ENCODE assay signal across 1 cellular context in genomic region chr9:136119259-136120118, GRCh38.
TF ChIP-seq lines count a peak whose summit lies in the region.

No MANE protein-coding gene starts in this region.

TF ChIP-seq in HepG2, 621 proteins besides CTCF, POLR2A, EP300 and RAD21 (continued from another document and continues in another):
- TF ChIP-seq JUN (CRISPR knock-in tag; IDR thresholded peaks at IDR 0.05) (peak; percentile 5; the same call in 1 of the 2 replicates), HIC2 (CRISPR knock-in tag; IDR thresholded peaks at IDR 0.05; ENCODE audit: low read depth) (peak; percentile 82), SRSF1 (optimal IDR thresholded peaks at IDR 0.05; ENCODE audit: low read depth, low read length) (peak; percentile 72), CC2D1A (CRISPR knock-in tag; IDR thresholded peaks at IDR 0.05) (no peak), ZMAT3 (CRISPR knock-in tag; conservative IDR thresholded peaks at IDR 0.05) (peak; percentile 47; the same call in 1 of the 2 replicates), ZBTB49 (CRISPR knock-in tag; IDR thresholded peaks at IDR 0.05; ENCODE audit: borderline replicate concordance) (no peak), WIZ (CRISPR knock-in tag; IDR thresholded peaks at IDR 0.05) (no peak; the same call in 1 of the 2 replicates), ZUFSP (CRISPR knock-in tag; IDR thresholded peaks at IDR 0.05; ENCODE audit: borderline replicate concordance) (no peak), ZNF589 (CRISPR knock-in tag; conservative IDR thresholded peaks at IDR 0.05) (peak; percentile 18; the same call in 1 of the 2 replicates), ZBTB8A (CRISPR knock-in tag; IDR thresholded peaks at IDR 0.05; ENCODE audit: borderline replicate concordance, low read depth) (no peak), ATAD3A (CRISPR knock-in tag; IDR thresholded peaks at IDR 0.05) (no peak), MAX (IDR thresholded peaks at IDR 0.05) (peak; percentile 74), THRA (CRISPR knock-in tag; IDR thresholded peaks at IDR 0.05; ENCODE audit: borderline replicate concordance) (0 out of 2 replicates have a peak, but pooled peaks have one; percentile 20), SRSF9 (IDR thresholded peaks at IDR 0.05; ENCODE audit: borderline replicate concordance, insufficient read depth, low read depth, low read length, poor library complexity, severe bottlenecking) (no peak), MTA1 (CRISPR knock-in tag; IDR thresholded peaks at IDR 0.05; ENCODE audit: borderline replicate concordance) (no peak), USF2 (IDR thresholded peaks at IDR 0.05; ENCODE audit: low read depth, low read length) (no peak), USF2 (CRISPR knock-in tag; IDR thresholded peaks at IDR 0.05; ENCODE audit: borderline replicate concordance) (no peak), RARG (CRISPR knock-in tag; IDR thresholded peaks at IDR 0.05; ENCODE audit: low read depth) (0 out of 2 replicates have a peak, but pooled peaks have one; percentile 31), ZNF615 (CRISPR knock-in tag; IDR thresholded peaks at IDR 0.05; ENCODE audit: borderline replicate concordance) (no peak), ELF4 (CRISPR knock-in tag; IDR thresholded peaks at IDR 0.05; ENCODE audit: borderline replicate concordance) (no peak), RERE (CRISPR knock-in tag; IDR thresholded peaks at IDR 0.05; ENCODE audit: low read depth) (no peak), ZFX (CRISPR knock-in tag; IDR thresholded peaks at IDR 0.05; ENCODE audit: low read depth) (peak; percentile 78), NFIB (CRISPR knock-in tag; IDR thresholded peaks at IDR 0.05; ENCODE audit: borderline replicate concordance) (no peak), ZNF704 (CRISPR knock-in tag; IDR thresholded peaks at IDR 0.05; ENCODE audit: borderline replicate concordance) (no peak), FOXA1 (IDR thresholded peaks at IDR 0.05) (no peak), FOXA1 (CRISPR knock-in tag; IDR thresholded peaks at IDR 0.05) (0 out of 2 replicates have a peak, but pooled peaks have one; percentile 9), NFE2 (CRISPR knock-in tag; IDR thresholded peaks at IDR 0.05) (no peak), FOXK2 (IDR thresholded peaks at IDR 0.05) (no peak), BORCS8-MEF2B (CRISPR knock-in tag; IDR thresholded peaks at IDR 0.05) (no peak), PHF5A (CRISPR knock-in tag; IDR thresholded peaks at IDR 0.05; ENCODE audit: low read depth, unreplicated experiment) (peak; percentile 57), ZKSCAN8 (CRISPR knock-in tag; IDR thresholded peaks at IDR 0.05; ENCODE audit: borderline replicate concordance) (no peak), YY1 (IDR thresholded peaks at IDR 0.05; ENCODE audit: insufficient read depth, insufficient replicate concordance, low read depth, low read length) (peak; percentile 14), FOXO4 (CRISPR knock-in tag; conservative IDR thresholded peaks at IDR 0.05) (0 out of 2 replicates have a peak, but pooled peaks have one; percentile 37), ZNF543 (CRISPR knock-in tag; IDR thresholded peaks at IDR 0.05) (peak; percentile 58), HNRNPL (IDR thresholded peaks at IDR 0.05; ENCODE audit: low read depth, low read length) (peak; percentile 94), ZNF572 (CRISPR knock-in tag; IDR thresholded peaks at IDR 0.05) (no peak), CSRNP1 (CRISPR knock-in tag; IDR thresholded peaks at IDR 0.05) (0 out of 2 replicates have a peak, but pooled peaks have one; percentile 42), HOXA5 (CRISPR knock-in tag; IDR thresholded peaks at IDR 0.05) (0 out of 2 replicates have a peak, but pooled peaks have one; percentile 22), CREB1 (IDR thresholded peaks at IDR 0.05) (no peak), CREB1 (CRISPR knock-in tag; IDR thresholded peaks at IDR 0.05) (no peak), MTF2 (CRISPR knock-in tag; IDR thresholded peaks at IDR 0.05; ENCODE audit: borderline replicate concordance) (no peak), ATF7-NPFF (CRISPR knock-in tag; IDR thresholded peaks at IDR 0.05; ENCODE audit: low read depth) (peak; percentile 88), ZNF747 (CRISPR knock-in tag; IDR thresholded peaks at IDR 0.05; ENCODE audit: borderline replicate concordance) (peak; percentile 23; the same call in 1 of the 2 replicates), ZSCAN30 (CRISPR knock-in tag; IDR thresholded peaks at IDR 0.05) (no peak)
